Comparison of ENCODE assay signal across 8 cellular contexts in genomic region chr15:72117698-72118399, GRCh38.
DNase-seq lines count a peak whose midpoint lies in the region; ATAC-seq and TF ChIP-seq lines count a peak whose summit lies in the region.

Gene MYO9A, minus strand, starts transcription at chr15:72118150. Its CDS starts 71,587 bp downstream, at chr15:72046563.

- TF ChIP-seq RAD21 in Ishikawa (IDR thresholded peaks at IDR 0.05; ENCODE audit: low read depth): no peak

- no peak for TF ChIP-seq EP300 in Ishikawa (IDR thresholded peaks at IDR 0.05; ENCODE audit: borderline replicate concordance)

- ATAC-seq in GM21619 (IDR thresholded peaks at IDR 0.05; ENCODE audit: unreplicated experiment): peak; percentile 68

- DNase-seq in D341Med (ENCODE audit: low spot score): peak; percentile 99
- peak; percentile 75 for DNase-seq in OCI-M2 (lab: John Stamatoyannopoulos, UW; ENCODE audit: unreplicated experiment)
- DNase-seq in activated T-cell treated with anti-CD3 and anti-CD28 coated beads for 4 hours: peak; percentile 100
- DNase-seq in epidermal melanocyte (ENCODE audit: insufficient read length, low spot score): peak; percentile 77
- peak; percentile 98 for DNase-seq in midbrain (lab: John Stamatoyannopoulos, UW)
- peak; percentile 97 for DNase-seq in stimulated activated CD8-positive, alpha-beta memory T cell treated with anti-CD3 and anti-CD28 coated beads, Interleukin-15, amount 100 ng/mL, for 48 hours (ENCODE audit: low read depth in 2 of 2)

TF ChIP-seq in Ishikawa, 13 proteins besides CTCF, POLR2A, EP300 and RAD21:
- peak; percentile 96 for TF ChIP-seq USF1 (IDR thresholded peaks at IDR 0.05)
- TF ChIP-seq EGR1 (IDR thresholded peaks at IDR 0.05): peak; percentile 96
- peak; percentile 2; the same call in 1 of the 2 replicates for TF ChIP-seq TEAD4 (IDR thresholded peaks at IDR 0.05)
- no peak for TF ChIP-seq CREB1 (IDR thresholded peaks at IDR 0.05; ENCODE audit: low read depth)
- peak; percentile 27; the same call in 1 of the 2 replicates for TF ChIP-seq TAF1 (IDR thresholded peaks at IDR 0.05; ENCODE audit: low read depth)
- no peak for TF ChIP-seq REST (IDR thresholded peaks at IDR 0.05; ENCODE audit: low read depth)
- TF ChIP-seq MAX (IDR thresholded peaks at IDR 0.05): peak; percentile 41
- peak; percentile 92; the same call in 1 of the 2 replicates for TF ChIP-seq ZBTB7A (IDR thresholded peaks at IDR 0.05; ENCODE audit: low read depth)

Comparison
In these comparisons a context has a peak if more than half of its experiments do, and no peak if none do; other contexts are left out.
1. Peak in every context shown above with its lines: DNase-seq and ATAC-seq.